In the genomic region with DNA sequence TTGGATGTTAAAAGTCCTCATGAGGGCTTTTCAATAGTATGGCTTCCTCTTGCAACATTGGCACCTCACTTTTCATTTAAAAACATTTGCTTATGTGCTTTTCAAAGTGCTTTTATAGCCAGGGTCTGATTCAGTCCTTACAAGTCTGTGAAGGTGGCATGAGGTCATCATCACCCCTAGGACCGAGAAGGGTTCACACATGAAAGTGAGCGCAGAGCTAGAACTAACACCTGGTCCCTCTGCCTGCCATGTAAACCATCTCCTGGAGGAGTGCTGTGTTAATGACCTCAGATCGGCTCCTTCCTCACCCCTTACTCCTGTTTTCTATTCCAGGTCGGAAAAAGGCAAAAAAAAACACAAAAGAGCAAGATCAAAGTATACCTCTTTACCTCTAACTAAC, we compare ENCODE assay signal across 8 cellular contexts. TPM values are rescaled to one million over a fixed set of nuclear protein-coding genes. Genes with fewer than 3 reads are reported as not detected.
"Had no signal": no experiment of that assay in that cellular context is flagged by ENCODE, and none has a peak within 500 bp of the region (broad histone marks: within the 10 kb centered on the region; RNA-seq: fewer than 3 reads in every experiment).

No MANE protein-coding gene starts in this region.

- H3K9me3 Mint-ChIP-seq: H9 had no signal

- H3K4me3 ChIP-seq: GM23248 had no signal

- H3K4me3 Mint-ChIP-seq: H9 had no signal

- H3K27ac Mint-ChIP-seq: H9 had no signal

- H3K9ac ChIP-seq: GM23248 had no signal

- FAIRE-seq: H54, HTR-8/SVneo had no signal

- H3K27ac ChIP-seq: GM23248 had no signal

- H2AFZ ChIP-seq: GM23248 had no signal

- DNase-seq: GM23248, GOT3, H9, HCEC 1CT, IMR-90, KBM-7 had no signal

RNA-seq across cellular contexts. Expression of gene LMO2, which starts 12.3 kb away (rescaled TPM):
- total RNA-seq: GM23248, IMR-90 had no signal
- polyA plus RNA-seq: GM23248, IMR-90 had no signal
